In the genomic region with DNA sequence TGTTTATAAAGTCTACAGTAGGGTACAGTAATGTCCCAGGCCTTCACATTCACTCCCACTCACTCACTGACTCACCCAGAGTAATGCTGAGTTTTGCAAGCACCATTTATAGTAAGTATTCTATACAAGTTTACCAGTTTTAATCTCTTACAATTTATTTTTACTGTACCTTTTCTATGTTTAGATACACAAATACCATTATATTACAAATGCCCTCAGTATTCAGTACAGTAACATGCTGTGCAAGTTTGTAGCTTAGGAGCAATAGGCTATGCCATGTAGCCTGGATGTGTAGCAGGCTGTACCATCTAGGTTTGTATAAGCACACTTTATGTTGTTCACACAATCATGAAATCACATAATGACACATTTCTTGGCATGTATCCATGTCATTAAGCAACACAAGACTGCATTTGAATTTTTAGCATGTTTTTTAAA, we compare ENCODE assay signal across 17 cellular contexts.
DNase-seq lines count a peak whose midpoint lies in the region; ATAC-seq, FAIRE-seq and TF ChIP-seq lines count a peak whose summit lies in the region.
"Had no signal": no experiment of that assay in that cellular context is flagged by ENCODE, and none has a peak within 500 bp of the region (broad histone marks: within the 10 kb centered on the region; RNA-seq: fewer than 3 reads in every experiment).

No MANE protein-coding gene starts in this region.

- H3K27ac Mint-ChIP-seq in HFFc6 (peak overlapping the region; percentile 61; the same call in 1 of the 2 replicates), astrocyte (ENCODE audit: unreplicated experiment) (no peak overlapping the region)

- no peak for FAIRE-seq in astrocyte (lab: Jason Lieb, UNC)

- no peaks in the 10 kb centered on the region for H3K27me3 Mint-ChIP-seq in HFFc6 (ENCODE audit: insufficient read depth)
- no peaks in the 10 kb centered on the region for H3K27me3 Mint-ChIP-seq in astrocyte (ENCODE audit: low read depth, unreplicated experiment)

- ATAC-seq in GM19463 (IDR thresholded peaks at IDR 0.05; ENCODE audit: unreplicated experiment) (no peak), HG03565 (IDR thresholded peaks at IDR 0.05; ENCODE audit: unreplicated experiment) (no peak), GM19328 (IDR thresholded peaks at IDR 0.05; ENCODE audit: unreplicated experiment) (no peak)

- H3K9me3 Mint-ChIP-seq in HFFc6 (no peaks in the 10 kb centered on the region), astrocyte (ENCODE audit: unreplicated experiment) (peaks cover 4% of the 10 kb centered on the region)

- peaks cover 3% of the 10 kb centered on the region for H3K4me1 ChIP-seq in astrocyte (ENCODE audit: insufficient read depth, low read length)
- H3K4me1 ChIP-seq in smooth muscle cell (ENCODE audit: low read depth), result no peaks in the 10 kb centered on the region
- H3K4me1 ChIP-seq: left ventricle myocardium inferior had no signal

- H2AFZ ChIP-seq in astrocyte (ENCODE audit: low read depth, low read length) (no peak overlapping the region), smooth muscle cell (ENCODE audit: low read depth) (peak overlapping the region; percentile 31)

- no peaks in the 10 kb centered on the region for H4K20me1 ChIP-seq in astrocyte (ENCODE audit: insufficient read depth, low read length)
- H4K20me1 ChIP-seq in smooth muscle cell (ENCODE audit: low read depth), result no peaks in the 10 kb centered on the region

- no peaks in the 10 kb centered on the region for H3K79me2 ChIP-seq in astrocyte (ENCODE audit: insufficient read depth, low read length)
- no peaks in the 10 kb centered on the region for H3K79me2 ChIP-seq in smooth muscle cell (ENCODE audit: low read depth)

- H3K4me2 ChIP-seq in astrocyte (ENCODE audit: low read length) (peak overlapping the region; percentile 46), smooth muscle cell (peak overlapping the region; percentile 25)

- no peaks in the 10 kb centered on the region for H3K27me3 ChIP-seq in astrocyte (ENCODE audit: insufficient read depth, low read length)
- no peaks in the 10 kb centered on the region for H3K27me3 ChIP-seq in smooth muscle cell (ENCODE audit: low read depth)
- H3K27me3 ChIP-seq: cardiac muscle cell had no signal

- no peaks in the 10 kb centered on the region for H3K36me3 Mint-ChIP-seq in HFFc6 (ENCODE audit: low read depth)
- no peaks in the 10 kb centered on the region for H3K36me3 Mint-ChIP-seq in astrocyte (ENCODE audit: low read depth, unreplicated experiment)

- DNase-seq in HFFc6, result peak; percentile 83
- peak; percentile 83 for DNase-seq in astrocyte (ENCODE audit: low read depth)
- DNase-seq in fibroblast of peridontal ligament (ENCODE audit: extremely low read depth), result peak; percentile 77
- no peak for DNase-seq in smooth muscle cell (lab: John Stamatoyannopoulos, UW; ENCODE audit: unreplicated experiment)
- no peak for DNase-seq in cerebellar nuclear complex (lab: John Stamatoyannopoulos, UW)
- DNase-seq: activated effector memory CD4-positive, alpha-beta T cell treated with Interleukin-2 at 50 U/mL for 16 hours; Karpas-422; left ventricle myocardium inferior; NCI-H1930; NCI-H524; SW 1271; WERI-Rb-1 had no signal

- peak overlapping the region; percentile 57 for H3K27ac ChIP-seq in astrocyte (ENCODE audit: low read depth, low read length)
- peak overlapping the region; percentile 93 for H3K27ac ChIP-seq in smooth muscle cell (ENCODE audit: low read depth)
- H3K27ac ChIP-seq: cardiac muscle cell, HL-60, left ventricle myocardium inferior, WERI-Rb-1 had no signal

- H3F3A ChIP-seq in smooth muscle cell (ENCODE audit: low read depth), result no peaks in the 10 kb centered on the region

- no peaks in the 10 kb centered on the region for H3K9me3 ChIP-seq in astrocyte (ENCODE audit: insufficient read depth, low read depth, low read length)
- no peaks in the 10 kb centered on the region for H3K9me3 ChIP-seq in smooth muscle cell (replicated peaks; ENCODE audit: low read depth)

- TF ChIP-seq CTCF in HFFc6 (IDR thresholded peaks at IDR 0.05) (no peak), astrocyte (IDR thresholded peaks at IDR 0.05; ENCODE audit: insufficient read depth, low read depth, low read length) (no peak), smooth muscle cell (IDR thresholded peaks at IDR 0.05; ENCODE audit: borderline replicate concordance, insufficient read depth, poor library complexity, severe bottlenecking) (no peak)

- peaks cover 42% of the 10 kb centered on the region for H3K4me1 Mint-ChIP-seq in HFFc6 (ENCODE audit: low read depth)
- H3K4me1 Mint-ChIP-seq in astrocyte (ENCODE audit: low read depth, unreplicated experiment), result peaks cover 10% of the 10 kb centered on the region

- H3K4me3 ChIP-seq in astrocyte (ENCODE audit: insufficient read depth, low read depth, low read length) (no peak overlapping the region), smooth muscle cell (no peak overlapping the region)
- H3K4me3 ChIP-seq: cardiac muscle cell, left ventricle myocardium inferior had no signal

- H3K36me3 ChIP-seq in astrocyte (ENCODE audit: insufficient read depth, low read length) (no peaks in the 10 kb centered on the region), smooth muscle cell (ENCODE audit: low read depth) (no peaks in the 10 kb centered on the region)
- H3K36me3 ChIP-seq: cardiac muscle cell, left ventricle myocardium inferior, WERI-Rb-1 had no signal

- no peak overlapping the region for H3K4me3 Mint-ChIP-seq in HFFc6
- H3K4me3 Mint-ChIP-seq in astrocyte (ENCODE audit: unreplicated experiment), result no peak overlapping the region

- no peak overlapping the region for H3K9ac ChIP-seq in astrocyte (ENCODE audit: low read length)
- no peak overlapping the region for H3K9ac ChIP-seq in smooth muscle cell (ENCODE audit: low read depth)

Comparison
In these comparisons a context has a peak if more than half of its experiments do, and no peak if none do; other contexts are left out.
1. DNase-seq: peak in HFFc6 (single experiment), astrocyte (single experiment) and fibroblast of peridontal ligament (single experiment); none in smooth muscle cell (single experiment) and cerebellar nuclear complex (0 of 2).